1 cellular context compared by ENCODE assay signal in the genomic region with DNA sequence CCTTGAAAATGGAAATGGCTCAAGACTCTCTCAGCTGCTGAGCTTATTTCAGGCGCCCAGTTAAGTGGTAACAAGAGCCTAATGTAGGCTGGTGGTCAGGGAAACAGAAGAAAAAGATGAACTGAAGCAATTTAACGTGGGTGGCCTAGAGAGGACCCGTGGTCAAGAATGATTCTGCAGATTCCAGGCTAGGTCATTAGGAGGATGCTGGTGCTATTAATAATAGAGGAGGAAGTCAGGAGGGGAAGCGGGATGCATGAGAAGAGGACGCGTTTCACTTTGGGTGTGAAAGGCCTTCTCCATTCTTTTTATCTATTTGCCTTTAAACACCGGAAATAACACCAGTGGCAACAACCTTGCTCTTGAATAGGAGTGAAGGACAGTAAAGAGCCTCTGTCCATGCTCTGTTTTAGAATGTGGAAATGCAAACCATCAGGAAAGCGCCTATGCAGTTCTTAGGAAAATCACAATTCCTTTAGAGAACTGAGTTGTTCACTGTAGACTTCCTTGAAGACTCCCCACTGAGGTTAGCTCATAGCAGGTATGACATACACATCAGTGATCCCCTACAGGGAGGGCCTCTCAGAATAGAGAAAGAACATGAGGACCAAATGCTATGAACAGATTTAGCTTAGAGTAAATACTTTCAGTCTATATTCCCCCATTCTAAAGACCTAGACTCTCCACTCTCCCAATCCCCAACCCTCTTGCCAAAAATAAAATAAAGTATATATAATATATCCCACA.
TF ChIP-seq lines count a peak whose summit lies in the region.

No MANE protein-coding gene starts in this region.

TF ChIP-seq in GM12878, 131 proteins besides CTCF, POLR2A, EP300 and RAD21 (continued from another document):
- TF ChIP-seq, protein P1, sequence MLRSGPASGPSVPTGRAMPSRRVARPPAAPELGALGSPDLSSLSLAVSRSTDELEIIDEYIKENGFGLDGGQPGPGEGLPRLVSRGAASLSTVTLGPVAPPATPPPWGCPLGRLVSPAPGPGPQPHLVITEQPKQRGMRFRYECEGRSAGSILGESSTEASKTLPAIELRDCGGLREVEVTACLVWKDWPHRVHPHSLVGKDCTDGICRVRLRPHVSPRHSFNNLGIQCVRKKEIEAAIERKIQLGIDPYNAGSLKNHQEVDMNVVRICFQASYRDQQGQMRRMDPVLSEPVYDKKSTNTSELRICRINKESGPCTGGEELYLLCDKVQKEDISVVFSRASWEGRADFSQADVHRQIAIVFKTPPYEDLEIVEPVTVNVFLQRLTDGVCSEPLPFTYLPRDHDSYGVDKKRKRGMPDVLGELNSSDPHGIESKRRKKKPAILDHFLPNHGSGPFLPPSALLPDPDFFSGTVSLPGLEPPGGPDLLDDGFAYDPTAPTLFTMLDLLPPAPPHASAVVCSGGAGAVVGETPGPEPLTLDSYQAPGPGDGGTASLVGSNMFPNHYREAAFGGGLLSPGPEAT (IDR thresholded peaks at IDR 0.05; ENCODE audit: low read depth): 0 out of 2 replicates have a peak, but pooled peaks have one; percentile 24
- TF ChIP-seq CREB1 (IDR thresholded peaks at IDR 0.05; ENCODE audit: low read depth) (0 out of 2 replicates have a peak, but pooled peaks have one; percentile 13), SMAD5 (IDR thresholded peaks at IDR 0.05; ENCODE audit: low read depth) (no peak), IKZF2 (IDR thresholded peaks at IDR 0.05) (peak; percentile 65 to 67; a peak in 3 of 4 replicates), NBN (IDR thresholded peaks at IDR 0.05) (no peak), NR2C2 (IDR thresholded peaks at IDR 0.05; ENCODE audit: borderline replicate concordance, control insufficient read depth, insufficient read length, low read depth) (no peak), MTA3 (IDR thresholded peaks at IDR 0.05; ENCODE audit: borderline replicate concordance, low read length) (0 out of 2 replicates have a peak, but pooled peaks have one; percentile 61), E4F1 (IDR thresholded peaks at IDR 0.05; ENCODE audit: borderline replicate concordance, partially characterized antibody) (no peak), CHD4 (IDR thresholded peaks at IDR 0.05) (no peak), SP1 (IDR thresholded peaks at IDR 0.05; ENCODE audit: low read depth, low read length) (peak; percentile 25), ZNF274 (IDR thresholded peaks at IDR 0.05; ENCODE audit: insufficient read depth, insufficient read length) (no peak), TCF7 (IDR thresholded peaks at IDR 0.05; ENCODE audit: borderline replicate concordance) (0 out of 2 replicates have a peak, but pooled peaks have one; percentile 11), BRCA1 (IDR thresholded peaks at IDR 0.05; ENCODE audit: low read depth, low read length) (no peak), NFIC (IDR thresholded peaks at IDR 0.05; ENCODE audit: low read depth, low read length) (peak; percentile 72), BCL11A (IDR thresholded peaks at IDR 0.05; ENCODE audit: low read depth, low read length) (0 out of 2 replicates have a peak, but pooled peaks have one; percentile 8), MEF2A (IDR thresholded peaks at IDR 0.05; ENCODE audit: insufficient read depth, low read depth, low read length) (0 out of 2 replicates have a peak, but pooled peaks have one; percentile 28), USF1 (IDR thresholded peaks at IDR 0.05; ENCODE audit: borderline replicate concordance, extremely low read length, insufficient read depth, low read depth, low read length) (no peak), FOXK2 (IDR thresholded peaks at IDR 0.05) (no peak), RBBP5 (conservative IDR thresholded peaks at IDR 0.05) (no peak), E2F4 (IDR thresholded peaks at IDR 0.05; ENCODE audit: low read depth, low read length) (no peak), ESRRA (IDR thresholded peaks at IDR 0.05; ENCODE audit: low read length) (no peak), GATAD2B (conservative IDR thresholded peaks at IDR 0.05; ENCODE audit: low read depth) (no peak), WRNIP1 (IDR thresholded peaks at IDR 0.05; ENCODE audit: borderline replicate concordance, low read depth, low read length) (no peak), CEBPB (IDR thresholded peaks at IDR 0.05; ENCODE audit: borderline replicate concordance in 1 of 2, low read depth in 2 of 2, low read length in 2 of 2) (no peak)
- TF ChIP-seq, protein P2, sequence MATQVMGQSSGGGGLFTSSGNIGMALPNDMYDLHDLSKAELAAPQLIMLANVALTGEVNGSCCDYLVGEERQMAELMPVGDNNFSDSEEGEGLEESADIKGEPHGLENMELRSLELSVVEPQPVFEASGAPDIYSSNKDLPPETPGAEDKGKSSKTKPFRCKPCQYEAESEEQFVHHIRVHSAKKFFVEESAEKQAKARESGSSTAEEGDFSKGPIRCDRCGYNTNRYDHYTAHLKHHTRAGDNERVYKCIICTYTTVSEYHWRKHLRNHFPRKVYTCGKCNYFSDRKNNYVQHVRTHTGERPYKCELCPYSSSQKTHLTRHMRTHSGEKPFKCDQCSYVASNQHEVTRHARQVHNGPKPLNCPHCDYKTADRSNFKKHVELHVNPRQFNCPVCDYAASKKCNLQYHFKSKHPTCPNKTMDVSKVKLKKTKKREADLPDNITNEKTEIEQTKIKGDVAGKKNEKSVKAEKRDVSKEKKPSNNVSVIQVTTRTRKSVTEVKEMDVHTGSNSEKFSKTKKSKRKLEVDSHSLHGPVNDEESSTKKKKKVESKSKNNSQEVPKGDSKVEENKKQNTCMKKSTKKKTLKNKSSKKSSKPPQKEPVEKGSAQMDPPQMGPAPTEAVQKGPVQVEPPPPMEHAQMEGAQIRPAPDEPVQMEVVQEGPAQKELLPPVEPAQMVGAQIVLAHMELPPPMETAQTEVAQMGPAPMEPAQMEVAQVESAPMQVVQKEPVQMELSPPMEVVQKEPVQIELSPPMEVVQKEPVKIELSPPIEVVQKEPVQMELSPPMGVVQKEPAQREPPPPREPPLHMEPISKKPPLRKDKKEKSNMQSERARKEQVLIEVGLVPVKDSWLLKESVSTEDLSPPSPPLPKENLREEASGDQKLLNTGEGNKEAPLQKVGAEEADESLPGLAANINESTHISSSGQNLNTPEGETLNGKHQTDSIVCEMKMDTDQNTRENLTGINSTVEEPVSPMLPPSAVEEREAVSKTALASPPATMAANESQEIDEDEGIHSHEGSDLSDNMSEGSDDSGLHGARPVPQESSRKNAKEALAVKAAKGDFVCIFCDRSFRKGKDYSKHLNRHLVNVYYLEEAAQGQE (IDR thresholded peaks at IDR 0.05; ENCODE audit: low read depth, low read length): no peak
